1 cellular context compared by ENCODE assay signal in the genomic region with DNA sequence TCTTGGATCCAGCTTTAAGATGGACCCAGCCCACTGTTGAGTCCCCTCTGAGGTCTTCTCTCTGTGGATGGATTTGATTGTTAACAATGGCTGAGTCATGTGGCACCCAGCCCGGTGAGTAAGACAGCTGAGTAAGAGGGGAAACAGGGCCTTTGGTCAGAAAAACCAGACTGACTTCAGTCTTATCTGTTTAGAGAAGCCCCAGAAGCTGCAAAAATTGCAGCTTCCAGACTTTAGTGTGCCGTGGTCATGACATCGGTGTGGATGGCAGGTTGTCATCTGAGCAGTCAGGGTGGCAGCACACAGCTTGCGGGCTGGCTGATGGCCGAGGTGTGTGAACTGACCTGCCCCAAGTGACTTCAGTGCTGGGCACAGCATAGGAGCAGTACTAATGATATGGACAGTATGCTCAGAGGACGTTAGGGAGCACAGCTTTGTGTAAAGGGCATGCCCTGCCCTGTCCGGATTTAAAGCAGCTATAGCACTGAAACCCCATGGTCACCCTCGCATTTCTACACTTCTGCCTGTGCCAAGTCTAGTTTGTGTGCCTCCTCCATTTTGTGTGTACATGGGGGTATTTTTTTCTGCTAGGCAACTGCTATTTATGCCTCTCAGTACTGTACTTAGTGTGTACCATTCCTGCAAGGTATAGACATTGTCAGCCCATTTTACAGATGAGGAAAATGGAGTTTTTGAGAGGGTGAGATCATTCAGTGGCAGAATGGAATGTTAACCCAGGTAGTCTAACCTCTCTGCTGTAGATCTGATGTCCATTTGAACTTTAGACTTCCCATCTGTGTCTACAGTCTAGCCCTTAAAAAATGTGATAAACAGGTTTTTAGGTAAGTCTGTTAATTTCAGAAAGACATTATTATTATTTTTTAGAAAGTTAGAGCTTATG.
TF ChIP-seq lines count a peak whose summit lies in the region.

No MANE protein-coding gene starts in this region.

TF ChIP-seq in endothelial cell of umbilical vein, 7 proteins besides CTCF, POLR2A, EP300 and RAD21:
- TF ChIP-seq JUN (IDR thresholded peaks at IDR 0.05; ENCODE audit: borderline replicate concordance, insufficient read depth, insufficient read length, low read depth) (peak; percentile 95), POLR2AphosphoS5 (IDR thresholded peaks at IDR 0.05; ENCODE audit: insufficient read depth, low read depth, low read length) (peak; percentile 85), FOS (IDR thresholded peaks at IDR 0.05; ENCODE audit: borderline replicate concordance, insufficient read depth, low read length) (peak; percentile 99), GATA2 (IDR thresholded peaks at IDR 0.05; ENCODE audit: insufficient read depth, insufficient read length, low read depth, low read length) (peak; percentile 85), MYC (IDR thresholded peaks at IDR 0.05; ENCODE audit: low read depth, low read length) (no peak), MAX (IDR thresholded peaks at IDR 0.05; ENCODE audit: insufficient read depth, insufficient read length) (no peak)
